In the genomic region with DNA sequence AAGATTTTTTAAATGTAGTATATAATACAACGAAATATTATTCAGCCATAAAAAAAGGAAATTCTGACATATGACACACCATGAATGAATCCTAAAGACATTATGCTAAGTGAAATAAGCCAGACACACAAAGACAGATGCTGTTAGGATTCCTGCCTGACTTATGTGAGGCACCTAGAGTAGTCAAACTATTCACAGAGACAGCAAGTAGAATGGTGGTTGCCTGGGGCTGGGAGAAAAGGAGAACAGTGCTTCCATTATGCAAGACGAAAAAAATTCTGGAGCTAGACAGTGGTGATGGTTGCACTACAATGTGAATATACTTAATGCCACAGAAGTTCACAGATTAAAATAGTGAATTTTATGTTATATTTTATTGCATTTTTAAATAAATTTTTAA, we compare ENCODE assay signal across 4 cellular contexts.
"Had no signal": no experiment of that assay in that cellular context is flagged by ENCODE, and none has a peak within 500 bp of the region (broad histone marks: within the 10 kb centered on the region; RNA-seq: fewer than 3 reads in every experiment).

No MANE protein-coding gene starts in this region.

- DNase-seq: H9, HCEC 1CT, IMR-90 had no signal

- H3K4me3 ChIP-seq: GM23338 had no signal

- H2AFZ ChIP-seq: GM23338 had no signal

- ATAC-seq: GM23338 had no signal

- H3K4me2 ChIP-seq: GM23338 had no signal
